Comparison of ENCODE assay signal across 8 cellular contexts in the genomic region with DNA sequence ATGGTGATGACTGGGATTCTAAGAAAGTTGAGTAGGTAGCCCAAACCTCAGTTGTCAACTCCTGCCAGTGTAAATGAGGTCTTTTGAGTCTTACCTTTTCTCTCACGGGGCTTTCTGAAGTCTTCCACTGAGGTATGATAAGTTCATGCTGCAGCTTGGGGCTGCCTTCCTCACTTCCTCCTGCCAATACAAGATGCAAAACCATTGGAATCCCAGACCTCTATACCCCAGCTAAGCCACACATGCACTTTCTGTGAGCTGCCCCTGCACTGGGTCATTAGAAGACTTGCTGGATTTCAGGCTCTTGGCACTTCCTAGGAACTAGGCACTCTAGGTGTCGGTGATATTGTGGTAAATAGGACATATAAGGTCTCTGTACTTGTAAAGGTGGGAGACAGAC. TPM values are rescaled to one million over a fixed set of nuclear protein-coding genes. Genes with fewer than 3 reads are reported as not detected.
A peak's percentile ranks its signal among the peaks of the same experiment; 100 is the strongest.
DNase-seq lines count a peak whose midpoint lies in the region; ATAC-seq and TF ChIP-seq lines count a peak whose summit lies in the region.
"Had no signal": no experiment of that assay in that cellular context is flagged by ENCODE, and none has a peak within 500 bp of the region (broad histone marks: within the 10 kb centered on the region; RNA-seq: fewer than 3 reads in every experiment).

No MANE protein-coding gene starts in this region.

- H3K36me3 Mint-ChIP-seq in activated T-helper 17 cell treated with anti-CD3 and anti-CD28 coated beads, Interleukin-2, amount 50 U/mL, for 72 hours (ENCODE audit: low read depth) = peaks cover 86% of the 10 kb centered on the region

- H3K27me3 Mint-ChIP-seq in activated T-helper 17 cell treated with anti-CD3 and anti-CD28 coated beads, Interleukin-2, amount 50 U/mL, for 72 hours = no peaks in the 10 kb centered on the region

- H3K4me1 ChIP-seq in psoas muscle = peaks cover 29% of the 10 kb centered on the region

- ATAC-seq in GM18909 (IDR thresholded peaks at IDR 0.05; ENCODE audit: poor library complexity, unreplicated experiment) (peak; percentile 15), HG02759 (IDR thresholded peaks at IDR 0.05; ENCODE audit: unreplicated experiment) (peak; percentile 9), psoas muscle (peak in 1 of 4 donors; percentile 1)
- ATAC-seq in activated T-helper 17 cell treated with anti-CD3 and anti-CD28 coated beads, Interleukin-2, amount 50 U/mL, for 72 hours (replicated peaks) = peak; percentile 45
- ATAC-seq: HCT116 had no signal

- WGBS in psoas muscle, 3 donors = 47 to 60% (median 56%) methylated on average over 2 of the region's 2 CpGs

- H3K4me1 Mint-ChIP-seq in activated T-helper 17 cell treated with anti-CD3 and anti-CD28 coated beads, Interleukin-2, amount 50 U/mL, for 72 hours = peaks cover 45% of the 10 kb centered on the region

- no peak for TF ChIP-seq CTCF in psoas muscle (IDR thresholded peaks at IDR 0.05)

- peak overlapping the region; percentile 16 for H3K4me3 ChIP-seq in psoas muscle

- intact Hi-C loops in psoas muscle (cut with DNase I) = loop anchor here in 1 of 2 donors (10.0 kb wide), 1 partner anchor 144 kb away; no protein-coding TSS in a partner anchor

- peak overlapping the region; percentile 80 for H3K4me3 Mint-ChIP-seq in activated T-helper 17 cell treated with anti-CD3 and anti-CD28 coated beads, Interleukin-2, amount 50 U/mL, for 72 hours

- H3K27ac ChIP-seq in psoas muscle = peak overlapping the region; percentile 76

- H3K9me3 Mint-ChIP-seq in activated T-helper 17 cell treated with anti-CD3 and anti-CD28 coated beads, Interleukin-2, amount 50 U/mL, for 72 hours = no peaks in the 10 kb centered on the region

- H3K27ac Mint-ChIP-seq in activated T-helper 17 cell treated with anti-CD3 and anti-CD28 coated beads, Interleukin-2, amount 50 U/mL, for 72 hours = peak overlapping the region; percentile 42

- no peak for DNase-seq in psoas muscle
- no peak for DNase-seq in NCI-H1417 treated with DMSO at 0.1 percent for 48 hours (lab: John Stamatoyannopoulos, UW)
- DNase-seq in AG08396 (ENCODE audit: low spot score) = no peak
- DNase-seq in NCI-H1105 treated with DMSO at 0.1 percent for 48 hours (lab: John Stamatoyannopoulos, UW) = no peak

- no peaks in the 10 kb centered on the region for H3K27me3 ChIP-seq in psoas muscle (ENCODE audit: insufficient read depth in 3 of 3, low read length in 2 of 3)

- H3K36me3 ChIP-seq in psoas muscle (ENCODE audit: insufficient read depth in 1 of 2, low read depth in 1 of 2) = no peaks in the 10 kb centered on the region

- H3K9me3 ChIP-seq in psoas muscle = no peaks in the 10 kb centered on the region

RNA-seq across cellular contexts. Expression of a gene that starts 4.8 kb away (rescaled TPM):
- total RNA-seq in activated T-helper 17 cell treated with anti-CD3 and anti-CD28 coated beads, Interleukin-2, amount 50 U/mL, for 72 hours = 100 to 1,000 TPM in 1 of 2 donors, 10 to 100 TPM in 1; 71.2 to 145 TPM
- 1 to 10 TPM; 1.4 to 4.5 (median 3.1) TPM for total RNA-seq in psoas muscle
- polyA plus RNA-seq in psoas muscle = under 1 TPM; 0.27 to 0.58 (median 0.39) TPM

Comparison
In these comparisons a context has a peak if more than half of its experiments do, and no peak if none do; other contexts are left out.
1. RNA of a gene that starts 4.8 kb away (total RNA-seq): 71.2 to 145 TPM in activated T-helper 17 cell treated with anti-CD3 and anti-CD28 coated beads, Interleukin-2, amount 50 U/mL, for 72 hours; 1.4 to 4.5 TPM in psoas muscle; every median in the first group is over 10 times any median in the second.